In the genomic region with DNA sequence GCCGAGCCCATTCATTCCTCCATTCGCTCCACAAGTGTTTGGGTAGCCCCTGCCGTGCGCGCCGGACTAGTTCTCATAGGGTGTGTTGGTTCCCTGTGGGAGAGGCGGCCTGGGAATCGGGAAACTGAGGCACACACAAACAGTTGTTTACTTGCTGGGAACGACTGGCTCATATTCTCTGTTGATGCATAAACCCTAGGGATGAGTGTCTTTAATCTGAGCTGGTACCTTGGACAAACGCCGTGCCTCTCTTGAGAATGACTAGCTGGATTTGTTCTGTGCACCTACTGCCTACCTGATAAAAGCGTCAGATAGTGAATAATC, we compare ENCODE assay signal across 8 cellular contexts. TPM values are rescaled to one million over a fixed set of nuclear protein-coding genes. Genes with fewer than 3 reads are reported as not detected.
DNase-seq lines count a peak whose midpoint lies in the region; ATAC-seq and TF ChIP-seq lines count a peak whose summit lies in the region.

No MANE protein-coding gene starts in this region.

- no peaks in the 10 kb centered on the region for H3K9me3 Mint-ChIP-seq in activated T-helper 2 cell treated with anti-CD3 and anti-CD28 coated beads, Interferon-gamma antibody, Interleukin-2, Interleukin-4, amounts not matched to agents 10 μg/mL and 5 μg/mL and 100 μg/mL, durations not matched to agents 14 hours and 24 hours and 36 hours

- H3K27me3 ChIP-seq in heart right ventricle (no peaks in the 10 kb centered on the region), skeletal muscle tissue (ENCODE audit: control insufficient read depth in 3 of 3, insufficient read depth in 3 of 3, low read length in 3 of 3) (no peaks in the 10 kb centered on the region)

- peak overlapping the region; percentile 78 to 94 (median 91) for H3K9ac ChIP-seq in skeletal muscle tissue (ENCODE audit: low read depth in 1 of 3, low read length in 3 of 3)

- peak overlapping the region; percentile 70 for H3K27ac Mint-ChIP-seq in activated T-helper 2 cell treated with anti-CD3 and anti-CD28 coated beads, Interferon-gamma antibody, Interleukin-2, Interleukin-4, amounts not matched to agents 10 μg/mL and 5 μg/mL and 100 μg/mL, durations not matched to agents 14 hours and 24 hours and 36 hours

- intact Hi-C loops in activated T-helper 2 cell treated with anti-CD3 and anti-CD28 coated beads, Interferon-gamma antibody, Interleukin-2, Interleukin-4, amounts not matched to agents 10 μg/mL and 5 μg/mL and 100 μg/mL, durations not matched to agents 14 hours and 24 hours and 36 hours (cut with micrococcal nuclease) = no loop called here
- intact Hi-C loops in heart right ventricle (cut with DNase I) = no loop called here

- ATAC-seq in heart right ventricle = peak in 1 of 8 donors; percentile 3

- peaks cover 27% of the 10 kb centered on the region for H3K36me3 Mint-ChIP-seq in activated T-helper 2 cell treated with anti-CD3 and anti-CD28 coated beads, Interferon-gamma antibody, Interleukin-2, Interleukin-4, amounts not matched to agents 10 μg/mL and 5 μg/mL and 100 μg/mL, durations not matched to agents 14 hours and 24 hours and 36 hours (ENCODE audit: low read depth)

- H3K4me3 ChIP-seq in GM08714 (ENCODE audit: low read length) (peak overlapping the region; percentile 63; the same call in 1 of the 2 replicates), heart right ventricle (peak overlapping the region; percentile 60 to 87 (median 79)), skeletal muscle tissue (ENCODE audit: low read length in 3 of 3) (peak overlapping the region; percentile 64 to 88 (median 76))

- peak overlapping the region; percentile 85 for H3K4me3 Mint-ChIP-seq in activated T-helper 2 cell treated with anti-CD3 and anti-CD28 coated beads, Interferon-gamma antibody, Interleukin-2, Interleukin-4, amounts not matched to agents 10 μg/mL and 5 μg/mL and 100 μg/mL, durations not matched to agents 14 hours and 24 hours and 36 hours (ENCODE audit: low read depth)

- H3K9me3 ChIP-seq in heart right ventricle (no peaks in the 10 kb centered on the region), skeletal muscle tissue (ENCODE audit: control insufficient read depth in 3 of 3, low read length in 3 of 3) (no peaks in the 10 kb centered on the region)

- no peaks in the 10 kb centered on the region for H3K27me3 Mint-ChIP-seq in activated T-helper 2 cell treated with anti-CD3 and anti-CD28 coated beads, Interferon-gamma antibody, Interleukin-2, Interleukin-4, amounts not matched to agents 10 μg/mL and 5 μg/mL and 100 μg/mL, durations not matched to agents 14 hours and 24 hours and 36 hours (ENCODE audit: low read depth)

- 26 to 37% methylated on average over 12 of the region's 12 CpGs for WGBS in heart right ventricle, 2 donors

- no peak for DNase-seq in activated T-helper 2 cell treated with anti-CD3 and anti-CD28 coated beads, Interferon-gamma antibody, Interleukin-2, Interleukin-4, amounts not matched to agents 10 μg/mL and 5 μg/mL and 100 μg/mL, durations not matched to agents 14 hours and 24 hours and 36 hours (ENCODE audit: low spot score)
- DNase-seq in heart right ventricle (no peak), NOMO-1 treated with DMSO at 0.1 percent for 48 hours (lab: John Stamatoyannopoulos, UW; ENCODE audit: unreplicated experiment) (no peak), NCI-H2196 treated with DMSO at 0.1 percent for 48 hours (lab: John Stamatoyannopoulos, UW; ENCODE audit: unreplicated experiment) (no peak), DMS79 (lab: John Stamatoyannopoulos, UW) (no peak), putamen (ENCODE audit: low spot score) (no peak)

- H3K27ac ChIP-seq in heart right ventricle (peak overlapping the region; percentile 47 to 97 (median 90)), skeletal muscle tissue (ENCODE audit: low read depth, low read length) (peak overlapping the region; percentile 95)

- no peak for TF ChIP-seq CTCF in heart right ventricle (IDR thresholded peaks at IDR 0.05)

- peaks cover 2 to 47% (median 22%) of the 10 kb centered on the region in 9 donors for H3K4me1 ChIP-seq in heart right ventricle
- peaks cover 34 to 46% (median 37%) of the 10 kb centered on the region in 3 donors for H3K4me1 ChIP-seq in skeletal muscle tissue (ENCODE audit: control insufficient read depth in 3 of 3, insufficient read depth in 3 of 3, low read length in 3 of 3)

- H3K4me1 Mint-ChIP-seq in activated T-helper 2 cell treated with anti-CD3 and anti-CD28 coated beads, Interferon-gamma antibody, Interleukin-2, Interleukin-4, amounts not matched to agents 10 μg/mL and 5 μg/mL and 100 μg/mL, durations not matched to agents 14 hours and 24 hours and 36 hours (ENCODE audit: low read depth) = peaks cover 23% of the 10 kb centered on the region

- H3K36me3 ChIP-seq in heart right ventricle = peaks cover 0 to under 1% (median 0%) of the 10 kb centered on the region in 9 donors
- H3K36me3 ChIP-seq in skeletal muscle tissue (ENCODE audit: control insufficient read depth in 3 of 3, insufficient read depth in 3 of 3, low read length in 3 of 3) = no peaks in the 10 kb centered on the region

RNA-seq across cellular contexts. Expression of a gene that starts 0.7 kb away (rescaled TPM):
- total RNA-seq in activated T-helper 2 cell treated with anti-CD3 and anti-CD28 coated beads, Interferon-gamma antibody, Interleukin-2, Interleukin-4, amounts not matched to agents 10 μg/mL and 5 μg/mL and 100 μg/mL, durations not matched to agents 14 hours and 24 hours and 36 hours = 57.4 and 60.0 TPM in 2 replicates
- total RNA-seq in heart right ventricle = 100 to 1,000 TPM in 8 of 10 donors, 10 to 100 TPM in 2; 78.9 to 210 (median 150) TPM
- 100 to 1,000 TPM in 1 of 2 donors, 10 to 100 TPM in 1; 40.0 to 226 TPM for polyA plus RNA-seq in heart right ventricle
- total RNA-seq in skeletal muscle tissue = 22.4 TPM

RNA-seq across cellular contexts. Expression of a gene that starts 30.7 kb away (rescaled TPM):
- total RNA-seq in activated T-helper 2 cell treated with anti-CD3 and anti-CD28 coated beads, Interferon-gamma antibody, Interleukin-2, Interleukin-4, amounts not matched to agents 10 μg/mL and 5 μg/mL and 100 μg/mL, durations not matched to agents 14 hours and 24 hours and 36 hours = 0.64 and 0.96 TPM in 2 replicates
- total RNA-seq in heart right ventricle (under 1 TPM in 2 of 10 donors, not detected in 8; 0.22 to 0.30 TPM), skeletal muscle tissue (under 0.01 TPM)
- polyA plus RNA-seq in heart right ventricle = under 1 TPM; 0.59 to 0.65 TPM

RNA-seq across cellular contexts. Expression of a gene that starts 34.3 kb away (rescaled TPM):
- total RNA-seq in activated T-helper 2 cell treated with anti-CD3 and anti-CD28 coated beads, Interferon-gamma antibody, Interleukin-2, Interleukin-4, amounts not matched to agents 10 μg/mL and 5 μg/mL and 100 μg/mL, durations not matched to agents 14 hours and 24 hours and 36 hours = 51.2 and 51.8 TPM in 2 replicates
- total RNA-seq in heart right ventricle (10 to 100 TPM; 24.0 to 32.8 (median 26.4) TPM), skeletal muscle tissue (56.9 TPM)
- polyA plus RNA-seq in heart right ventricle = 10 to 100 TPM; 33.8 to 37.0 TPM
